In genomic region chr12:132710422-132711168, GRCh38 we compare ENCODE assay signal across 8 cellular contexts. TPM values are rescaled to one million over a fixed set of nuclear protein-coding genes. Genes with fewer than 3 reads are reported as not detected.
DNase-seq lines count a peak whose midpoint lies in the region; ATAC-seq, FAIRE-seq and TF ChIP-seq lines count a peak whose summit lies in the region.

Gene PGAM5 (plus strand): TSS chr12:132710842. CDS start chr12:132710877, 35 bp downstream.

- ATAC-seq in GM19035 (IDR thresholded peaks at IDR 0.05; ENCODE audit: unreplicated experiment): peak; percentile 88
- ATAC-seq in HG03280 (IDR thresholded peaks at IDR 0.05; ENCODE audit: unreplicated experiment): peak; percentile 91
- ATAC-seq in central memory CD8-positive, alpha-beta T cell (replicated peaks; ENCODE audit: extremely low read depth, poor library complexity, severe bottlenecking): peak; percentile 97

- H3K27me3 Mint-ChIP-seq in central memory CD8-positive, alpha-beta T cell: no peaks in the 10 kb centered on the region

- peaks cover 0 to 2% of the 10 kb centered on the region in 2 donors for H3K4me1 ChIP-seq in kidney (ENCODE audit: control insufficient read depth in 1 of 2, insufficient read depth in 1 of 2, low read depth in 1 of 2, low read length in 2 of 2)

- peaks cover 15% of the 10 kb centered on the region for H3K4me1 Mint-ChIP-seq in central memory CD8-positive, alpha-beta T cell

- intact Hi-C loops in kidney (cut with DNase I): no loop called here

- peaks cover 6% of the 10 kb centered on the region for H3K9me3 Mint-ChIP-seq in central memory CD8-positive, alpha-beta T cell

- H3K27ac ChIP-seq in kidney (ENCODE audit: low read depth in 2 of 2, low read length in 2 of 2): peak within 1 kb of the TSS; percentile 82 to 93

- H3K36me3 ChIP-seq in kidney (ENCODE audit: control insufficient read depth in 1 of 2, insufficient read depth in 2 of 2, low read length in 2 of 2): peaks cover 2 to 5% of the 10 kb centered on the region in 2 donors

- no peak for TF ChIP-seq CTCF in kidney (IDR thresholded peaks at IDR 0.05; ENCODE audit: borderline replicate concordance, extremely low read depth, insufficient read depth)

- no peaks in the 10 kb centered on the region for H3K9me3 ChIP-seq in kidney (ENCODE audit: control insufficient read depth in 1 of 2, low read length in 2 of 2)

- H3K9ac ChIP-seq in kidney (ENCODE audit: low read length in 2 of 2): peak within 1 kb of the TSS; percentile 87 to 96

- H3K4me3 ChIP-seq in kidney (ENCODE audit: low read length in 2 of 2): peak within 1 kb of the TSS; percentile 82 to 88

- FAIRE-seq in kidney (lab: Jason Lieb, UNC): no peak

- H3K27ac Mint-ChIP-seq in central memory CD8-positive, alpha-beta T cell (ENCODE audit: low read depth): peak within 1 kb of the TSS; percentile 90

- H3K4me3 Mint-ChIP-seq in central memory CD8-positive, alpha-beta T cell: peak within 1 kb of the TSS; percentile 84

- H3K36me3 Mint-ChIP-seq in central memory CD8-positive, alpha-beta T cell (ENCODE audit: insufficient read depth): peaks cover 9% of the 10 kb centered on the region

- DNase-seq in AG20443 (ENCODE audit: low spot score): peak; percentile 99
- DNase-seq in NCI-H345 treated with DMSO at 0.1 percent for 48 hours (lab: John Stamatoyannopoulos, UW; ENCODE audit: unreplicated experiment): peak; percentile 62
- DNase-seq in activated CD4-positive, CD25-positive, alpha-beta regulatory T cell treated with anti-CD3 and anti-CD28 coated beads, Interleukin-2, amount 50 U/mL, for 16 hours (ENCODE audit: low read depth, low spot score): peak; percentile 82
- DNase-seq in central memory CD8-positive, alpha-beta T cell (ENCODE audit: low spot score in 2 of 2): peak; percentile 78 to 88
- DNase-seq in kidney: peak; percentile 96
- peak; percentile 82 to 89 for DNase-seq in stimulated activated CD4-positive, alpha-beta T cell treated with anti-CD3 and anti-CD28 coated beads, Interleukin-15, amount 100 ng/mL, for 1 hour (ENCODE audit: low read depth in 1 of 2, low spot score in 1 of 2)

RNA-seq across cellular contexts. Expression of gene PGAM5, which starts in this region (rescaled TPM):
- 33.5 TPM for total RNA-seq in kidney
- 19.4 TPM for polyA plus RNA-seq in kidney (ENCODE audit: insufficient read depth, low read depth, low replicate concordance)

Comparison
In these comparisons a context has a peak if more than half of its experiments do, and no peak if none do; other contexts are left out.
1. Peak in every context shown above with its lines: DNase-seq, ATAC-seq, H3K4me3 ChIP-seq and H3K27ac ChIP-seq.